In genomic region chr18:77054606-77055428, GRCh38 we compare ENCODE assay signal across 8 cellular contexts.
A peak's percentile ranks its signal among the peaks of the same experiment; 100 is the strongest.
DNase-seq lines count a peak whose midpoint lies in the region; ATAC-seq and TF ChIP-seq lines count a peak whose summit lies in the region.

No MANE protein-coding gene starts in this region.

- TF ChIP-seq CTCF in glutamatergic neuron (IDR thresholded peaks at IDR 0.05; ENCODE audit: partially characterized antibody, unreplicated experiment): no peak
- peak; percentile 74 for TF ChIP-seq CTCF in type B pancreatic cell (conservative IDR thresholded peaks at IDR 0.05)

- DNase-seq in DMS53 (lab: John Stamatoyannopoulos, UW) (peak; percentile 86), HUDEP-2 (lab: John Stamatoyannopoulos, UW; ENCODE audit: unreplicated experiment in 76 of 76) (peak in 72 of 76 experiments; percentile 10 to 93 (median 68)), SIG-M5 treated with dmso at 0.1 percent for 504 hours (lab: John Stamatoyannopoulos, UW; ENCODE audit: unreplicated experiment) (peak; percentile 99), glutamatergic neuron (peak; percentile 75), posterior cingulate gyrus (peak; percentile 84 to 98 (median 90)), type B pancreatic cell (ENCODE audit: extremely low spot score, unreplicated experiment) (no peak)
- DNase-seq in activated naive CD4-positive, alpha-beta T cell treated with anti-CD3 and anti-CD28 coated beads, Interleukin-2, amount 10 ng/mL, durations not matched to agents 7 days and 5 days: peak; percentile 90

- CTCF ChIA-PET in activated naive CD4-positive, alpha-beta T cell treated with anti-CD3 and anti-CD28 coated beads, Interleukin-2, amount 10 ng/mL, durations not matched to agents 7 days and 5 days (lab: Charles Lee): interaction anchor here (0.6 to 6.6 kb wide), 16 partner anchors 9 to 252 kb away, joined by 3 to 47 read pairs (median 3); partner anchors contain the start of gene MBP

- intact Hi-C loops in posterior cingulate gyrus (cut with DNase I): loop anchor here (1.0 kb wide), 2 partner anchors 42 to 55 kb away; no protein-coding TSS in a partner anchor

- H3K4me1 Mint-ChIP-seq in activated naive CD4-positive, alpha-beta T cell treated with anti-CD3 and anti-CD28 coated beads, Interleukin-2, amount 10 ng/mL, durations not matched to agents 7 days and 5 days: peaks cover 73% of the 10 kb centered on the region
- peaks cover 60% of the 10 kb centered on the region for H3K4me1 Mint-ChIP-seq in glutamatergic neuron (ENCODE audit: low read depth, unreplicated experiment)
- H3K4me1 Mint-ChIP-seq in type B pancreatic cell (ENCODE audit: unreplicated experiment): peaks cover 41% of the 10 kb centered on the region

- peak overlapping the region; percentile 97 for H3K27ac Mint-ChIP-seq in activated naive CD4-positive, alpha-beta T cell treated with anti-CD3 and anti-CD28 coated beads, Interleukin-2, amount 10 ng/mL, durations not matched to agents 7 days and 5 days
- H3K27ac Mint-ChIP-seq in glutamatergic neuron (ENCODE audit: unreplicated experiment): peak overlapping the region; percentile 87
- peak overlapping the region; percentile 89 for H3K27ac Mint-ChIP-seq in type B pancreatic cell

- H3K36me3 Mint-ChIP-seq in activated naive CD4-positive, alpha-beta T cell treated with anti-CD3 and anti-CD28 coated beads, Interleukin-2, amount 10 ng/mL, durations not matched to agents 7 days and 5 days: peaks cover 43% of the 10 kb centered on the region
- H3K36me3 Mint-ChIP-seq in glutamatergic neuron (ENCODE audit: unreplicated experiment) (no peaks in the 10 kb centered on the region), type B pancreatic cell (peaks cover 7% of the 10 kb centered on the region)

- no peaks in the 10 kb centered on the region for H3K9me3 Mint-ChIP-seq in activated naive CD4-positive, alpha-beta T cell treated with anti-CD3 and anti-CD28 coated beads, Interleukin-2, amount 10 ng/mL, durations not matched to agents 7 days and 5 days
- H3K9me3 Mint-ChIP-seq in glutamatergic neuron (ENCODE audit: unreplicated experiment): peaks cover 30% of the 10 kb centered on the region
- peaks cover 3% of the 10 kb centered on the region for H3K9me3 Mint-ChIP-seq in type B pancreatic cell

- peak overlapping the region; percentile 82 for H3K4me3 Mint-ChIP-seq in activated naive CD4-positive, alpha-beta T cell treated with anti-CD3 and anti-CD28 coated beads, Interleukin-2, amount 10 ng/mL, durations not matched to agents 7 days and 5 days
- H3K4me3 Mint-ChIP-seq in glutamatergic neuron (ENCODE audit: unreplicated experiment): peak overlapping the region; percentile 49
- peak overlapping the region; percentile 60 for H3K4me3 Mint-ChIP-seq in type B pancreatic cell

- H3K27me3 Mint-ChIP-seq in activated naive CD4-positive, alpha-beta T cell treated with anti-CD3 and anti-CD28 coated beads, Interleukin-2, amount 10 ng/mL, durations not matched to agents 7 days and 5 days: no peaks in the 10 kb centered on the region
- H3K27me3 Mint-ChIP-seq in glutamatergic neuron (ENCODE audit: unreplicated experiment) (peaks cover 20% of the 10 kb centered on the region), type B pancreatic cell (no peaks in the 10 kb centered on the region)

- ATAC-seq in GM21423 (IDR thresholded peaks at IDR 0.05; ENCODE audit: unreplicated experiment): peak; percentile 81
